ENCODE assay signal across 8 cellular contexts in genomic region chr9:124008307-124008854, GRCh38. TPM values are rescaled to one million over a fixed set of nuclear protein-coding genes. Genes with fewer than 3 reads are reported as not detected.
DNase-seq lines count a peak whose midpoint lies in the region; ATAC-seq and TF ChIP-seq lines count a peak whose summit lies in the region.

No MANE protein-coding gene starts in this region.

- H3K4me3 Mint-ChIP-seq in activated CD4-positive, alpha-beta T cell treated with anti-CD3 and anti-CD28 coated beads for 36 hours, result no peak overlapping the region

- DNase-seq in activated CD4-positive, alpha-beta T cell treated with anti-CD3 and anti-CD28 coated beads for 36 hours, result peak; percentile 72
- DNase-seq in activated CD4-positive, alpha-beta T cell treated with anti-CD3 and anti-CD28 coated beads for 1 hour, result no peak
- DNase-seq in NCI-H2029 treated with DMSO at 0.1 percent for 48 hours (lab: John Stamatoyannopoulos, UW), result peak; percentile 38
- peak in 1 of 10 donors; percentile 54 for DNase-seq in dorsolateral prefrontal cortex
- no peak for DNase-seq in smooth muscle cell (lab: John Stamatoyannopoulos, UW; ENCODE audit: unreplicated experiment)
- DNase-seq in adrenal gland, result no peak
- no peak for DNase-seq in substantia nigra (lab: John Stamatoyannopoulos, UW)

- POLR2A ChIA-PET in activated CD4-positive, alpha-beta T cell treated with anti-CD3 and anti-CD28 coated beads for 36 hours (lab: Charles Lee), result no interaction called here

- H3K27me3 Mint-ChIP-seq in activated CD4-positive, alpha-beta T cell treated with anti-CD3 and anti-CD28 coated beads for 36 hours, result peaks cover 71% of the 10 kb centered on the region

- H3K4me1 ChIP-seq in smooth muscle cell (ENCODE audit: low read depth), result peaks cover 70% of the 10 kb centered on the region
- peaks cover 11 to 30% of the 10 kb centered on the region in 2 donors for H3K4me1 ChIP-seq in adrenal gland (replicated peaks in 1 of 2)

- H3K27me3 ChIP-seq in dorsolateral prefrontal cortex, result peaks cover 0 to 99% (median 77%) of the 10 kb centered on the region in 45 donors
- H3K27me3 ChIP-seq in smooth muscle cell (ENCODE audit: low read depth), result peaks cover 100% of the 10 kb centered on the region
- H3K27me3 ChIP-seq in adrenal gland, result peaks cover 95% of the 10 kb centered on the region

- H3K9me3 ChIP-seq in smooth muscle cell (replicated peaks; ENCODE audit: low read depth) (no peaks in the 10 kb centered on the region), adrenal gland (replicated peaks in 1 of 3) (no peaks in the 10 kb centered on the region)

- H3K36me3 ChIP-seq in smooth muscle cell (ENCODE audit: low read depth), result no peaks in the 10 kb centered on the region
- H3K36me3 ChIP-seq in adrenal gland (replicated peaks in 1 of 2), result no peaks in the 10 kb centered on the region

- CTCF ChIA-PET in activated CD4-positive, alpha-beta T cell treated with anti-CD3 and anti-CD28 coated beads for 36 hours (lab: Charles Lee), result no interaction called here

- no peak overlapping the region for H3K27ac Mint-ChIP-seq in activated CD4-positive, alpha-beta T cell treated with anti-CD3 and anti-CD28 coated beads for 36 hours

- WGBS in smooth muscle cell (ENCODE audit: low lambda C conversion rate), result under 1% methylated on average over 47 of the region's 49 CpGs
- WGBS in adrenal gland, 4 donors, result 1 to 2% (median 2%) methylated on average over 11 to 49 of the region's 49 CpGs

- no peaks in the 10 kb centered on the region for H3K36me3 Mint-ChIP-seq in activated CD4-positive, alpha-beta T cell treated with anti-CD3 and anti-CD28 coated beads for 36 hours (ENCODE audit: low read depth)

- no peak overlapping the region for H3K9ac ChIP-seq in smooth muscle cell (ENCODE audit: low read depth)

- H3K4me3 ChIP-seq in dorsolateral prefrontal cortex (peak overlapping the region; percentile 19 to 69 (median 55)), smooth muscle cell (no peak overlapping the region), adrenal gland (no peak overlapping the region)

- no peaks in the 10 kb centered on the region for H3K9me3 Mint-ChIP-seq in activated CD4-positive, alpha-beta T cell treated with anti-CD3 and anti-CD28 coated beads for 36 hours (ENCODE audit: low read depth)

- H3K4me2 ChIP-seq in smooth muscle cell, result peak overlapping the region; percentile 57

- peaks cover 26% of the 10 kb centered on the region for H3K4me1 Mint-ChIP-seq in activated CD4-positive, alpha-beta T cell treated with anti-CD3 and anti-CD28 coated beads for 36 hours

- H3K27ac ChIP-seq in dorsolateral prefrontal cortex (peak overlapping the region in 53 of 59 donors; percentile 0 to 90 (median 66)), smooth muscle cell (ENCODE audit: low read depth) (no peak overlapping the region), adrenal gland (no peak overlapping the region), substantia nigra (ENCODE audit: low read depth, low read length, poor library complexity, severe bottlenecking) (no peak overlapping the region)

- H3F3A ChIP-seq in smooth muscle cell (ENCODE audit: low read depth), result no peaks in the 10 kb centered on the region

- TF ChIP-seq POLR2A in adrenal gland (IDR thresholded peaks at IDR 0.05), result no peak

- intact Hi-C loops in activated CD4-positive, alpha-beta T cell treated with anti-CD3 and anti-CD28 coated beads for 36 hours (cut with DNase I, micrococcal nuclease), result loop anchor here (1.0 to 10.0 kb wide), 3 partner anchors 8 to 464 kb away; no protein-coding TSS in a partner anchor
- intact Hi-C loops in dorsolateral prefrontal cortex (cut with DNase I) (no loop called here), adrenal gland (cut with DNase I) (no loop called here)

- H2AFZ ChIP-seq in smooth muscle cell (ENCODE audit: low read depth), result no peak overlapping the region

- peaks cover 8% of the 10 kb centered on the region for H4K20me1 ChIP-seq in smooth muscle cell (ENCODE audit: low read depth)

- H3K79me2 ChIP-seq in smooth muscle cell (ENCODE audit: low read depth), result no peaks in the 10 kb centered on the region

- TF ChIP-seq CTCF in dorsolateral prefrontal cortex (IDR thresholded peaks at IDR 0.05 in 54 of 56, conservative IDR thresholded peaks at IDR 0.05 in 2 of 56; ENCODE audit: low read depth in 1 of 56, partially characterized antibody in 56 of 56), result no peak
- TF ChIP-seq CTCF in smooth muscle cell (IDR thresholded peaks at IDR 0.05; ENCODE audit: borderline replicate concordance, insufficient read depth, poor library complexity, severe bottlenecking), result no peak
- no peak for TF ChIP-seq CTCF in adrenal gland (IDR thresholded peaks at IDR 0.05)

- peak; percentile 71 for ATAC-seq in activated CD4-positive, alpha-beta T cell treated with anti-CD3 and anti-CD28 coated beads for 36 hours
- ATAC-seq in HG03108 (IDR thresholded peaks at IDR 0.05; ENCODE audit: unreplicated experiment), result no peak

RNA-seq across cellular contexts. Expression of gene LHX2, which starts 3.2 kb away (rescaled TPM):
- total RNA-seq in activated CD4-positive, alpha-beta T cell treated with anti-CD3 and anti-CD28 coated beads for 36 hours, result not detected
- total RNA-seq in dorsolateral prefrontal cortex, result 100 to 1,000 TPM in 8 of 120 experiments, 10 to 100 TPM in 112; 23.2 to 211 (median 64.6) TPM
- total RNA-seq in smooth muscle cell, result not detected in 2 replicates
- polyA plus RNA-seq in smooth muscle cell, result not detected in 2 replicates
- under 1 TPM in 1 of 8 donors, not detected in 7; 0.37 TPM for total RNA-seq in adrenal gland
- polyA plus RNA-seq in adrenal gland, result under 1 TPM in 1 of 3 donors, not detected in 2; 0.24 TPM

Comparison
In these comparisons a context has a peak if more than half of its experiments do, and no peak if none do; other contexts are left out.
1. DNase-seq: peak in activated CD4-positive, alpha-beta T cell treated with anti-CD3 and anti-CD28 coated beads for 36 hours (single experiment) and NCI-H2029 treated with DMSO at 0.1 percent for 48 hours (single experiment); none in activated CD4-positive, alpha-beta T cell treated with anti-CD3 and anti-CD28 coated beads for 1 hour (single experiment), smooth muscle cell (single experiment), adrenal gland (0 of 7) and substantia nigra (0 of 49).
2. H3K27ac ChIP-seq: peak in dorsolateral prefrontal cortex (53 of 59); none in smooth muscle cell (single experiment), adrenal gland (0 of 5) and substantia nigra (single experiment).
3. H3K4me3 ChIP-seq: peak in dorsolateral prefrontal cortex (59 of 59); none in smooth muscle cell (single experiment) and adrenal gland (0 of 4).
4. RNA of gene LHX2, which starts 3.2 kb away (total RNA-seq): 23.2 to 211 TPM in dorsolateral prefrontal cortex; not detected in activated CD4-positive, alpha-beta T cell treated with anti-CD3 and anti-CD28 coated beads for 36 hours, not detected in smooth muscle cell and 0.37 TPM in adrenal gland; every median in the first group is over 10 times any median in the second.
5. intact Hi-C loops: an anchor here in activated CD4-positive, alpha-beta T cell treated with anti-CD3 and anti-CD28 coated beads for 36 hours (1.0 to 10.0 kb wide); none called in dorsolateral prefrontal cortex and adrenal gland.